ENCODE assay signal across 34 cellular contexts in genomic region chr12:128629979-128630378, GRCh38.
"Had no signal": no experiment of that assay in that cellular context is flagged by ENCODE, and none has a peak within 500 bp of the region (broad histone marks: within the 10 kb centered on the region; RNA-seq: fewer than 3 reads in every experiment).

No MANE protein-coding gene starts in this region.

- H3K27ac ChIP-seq: KMS-11 had no signal

- H3K36me3 ChIP-seq: MG63 had no signal

- DNase-seq: Karpas-422, Kasumi-1, MG63, MM.1S, MV-4-11, NCI-H1048, NCI-H1092, NCI-H1092 treated with DMSO at 0.1 percent for 48 hours, NCI-H1105, NCI-H1105 treated with DMSO at 0.1 percent for 48 hours, NCI-H1417, NCI-H1417 treated with DMSO at 0.1 percent for 48 hours, NCI-H1436, NCI-H1436 treated with DMSO at 0.1 percent for 48 hours, NCI-H146, NCI-H1694, NCI-H1694 treated with DMSO at 0.1 percent for 48 hours, NCI-H187, NCI-H187 treated with DMSO at 0.1 percent for 48 hours, NCI-H1930, NCI-H2029, NCI-H2029 treated with DMSO at 0.1 percent for 48 hours, NCI-H2081, NCI-H2081 treated with DMSO at 0.1 percent for 48 hours, NCI-H2107, NCI-H2171, NCI-H2171 treated with DMSO at 0.1 percent for 48 hours, NCI-H2227 treated with DMSO at 0.1 percent for 48 hours, NCI-H226, NCI-H345, NCI-H446, NCI-H446 treated with DMSO at 0.1 percent for 48 hours, NCI-H510A had no signal

- H3K4me2 ChIP-seq: KMS-11 had no signal

- H3K27me3 ChIP-seq: MG63 had no signal

- H3K9ac ChIP-seq: KMS-11 had no signal

- H3K9me3 ChIP-seq: MG63 had no signal

- H3K4me3 ChIP-seq: MG63 had no signal
